ENCODE assay signal across 8 cellular contexts in genomic region chr15:91855684-91856553, GRCh38. TPM values are rescaled to one million over a fixed set of nuclear protein-coding genes. Genes with fewer than 3 reads are reported as not detected.
DNase-seq lines count a peak whose midpoint lies in the region; ATAC-seq lines count a peak whose summit lies in the region.

No MANE protein-coding gene starts in this region.

- DNase-seq in activated gamma-delta T cell treated with Interleukin-2 at 50 U/mL for 16 hours = peak; percentile 8
- no peak for DNase-seq in activated gamma-delta T cell (lab: John Stamatoyannopoulos, UW)
- peak; percentile 67 for DNase-seq in NCI-H1048 (lab: John Stamatoyannopoulos, UW)
- no peak for DNase-seq in T-helper 17 cell
- DNase-seq in iPS DF 4.7 (ENCODE audit: extremely low read depth, low spot score) = peak; percentile 66
- no peak for DNase-seq in occipital lobe (lab: John Stamatoyannopoulos, UW)

- H3K27ac Mint-ChIP-seq in T-helper 17 cell = peak overlapping the region; percentile 94

- H3K4me3 Mint-ChIP-seq in T-helper 17 cell = peak overlapping the region; percentile 80

- no peaks in the 10 kb centered on the region for H3K9me3 ChIP-seq in T-helper 17 cell (ENCODE audit: control insufficient read depth, low read length, poor library complexity, severe bottlenecking)

- ATAC-seq in T-helper 17 cell (no peak), HG03025 (IDR thresholded peaks at IDR 0.05; ENCODE audit: low FRiP score, unreplicated experiment) (no peak), HG03342 (IDR thresholded peaks at IDR 0.05; ENCODE audit: unreplicated experiment) (no peak)

- H3K27me3 Mint-ChIP-seq in T-helper 17 cell = no peaks in the 10 kb centered on the region

- peaks cover 57% of the 10 kb centered on the region for H3K4me1 Mint-ChIP-seq in T-helper 17 cell

- no peaks in the 10 kb centered on the region for H3K36me3 Mint-ChIP-seq in T-helper 17 cell (ENCODE audit: low read depth)

RNA-seq across cellular contexts. Expression of gene SLCO3A1, which starts 2.4 kb away (rescaled TPM):
- total RNA-seq in T-helper 17 cell (10 to 100 TPM; 55.9 to 65.1 TPM), occipital lobe (9.8 TPM)

Comparison
In these comparisons a context has a peak if more than half of its experiments do, and no peak if none do; other contexts are left out.
1. DNase-seq: peak in activated gamma-delta T cell treated with Interleukin-2 at 50 U/mL for 16 hours (single experiment), NCI-H1048 (single experiment) and iPS DF 4.7 (single experiment); none in activated gamma-delta T cell (single experiment), T-helper 17 cell (0 of 3) and occipital lobe (single experiment).